7 cellular contexts compared by ENCODE assay signal in genomic region chr1:68600049-68600661, GRCh38.
DNase-seq lines count a peak whose midpoint lies in the region; ATAC-seq and TF ChIP-seq lines count a peak whose summit lies in the region.

No MANE protein-coding gene starts in this region.

- H3K4me3 ChIP-seq in psoas muscle, result no peak overlapping the region

- peak in 1 of 4 donors; percentile 49 for ATAC-seq in psoas muscle
- no peak for ATAC-seq in GM19452 (IDR thresholded peaks at IDR 0.05; ENCODE audit: unreplicated experiment)

- no peak overlapping the region for H3K27ac ChIP-seq in psoas muscle

- H3K9me3 ChIP-seq in psoas muscle, result no peaks in the 10 kb centered on the region

- no peaks in the 10 kb centered on the region for H3K36me3 ChIP-seq in psoas muscle (ENCODE audit: insufficient read depth in 1 of 2, low read depth in 1 of 2)

- peaks cover 0 to 2% (median 0%) of the 10 kb centered on the region in 3 donors for H3K27me3 ChIP-seq in psoas muscle (ENCODE audit: insufficient read depth in 3 of 3, low read length in 2 of 3)

- DNase-seq in NCI-H2029 (lab: John Stamatoyannopoulos, UW) (peak; percentile 1), dermis blood vessel endothelial cell (peak; percentile 16), psoas muscle (no peak), NK-92 (lab: John Stamatoyannopoulos, UW; ENCODE audit: unreplicated experiment) (no peak), HuH-7.5 (ENCODE audit: low spot score) (no peak)

- TF ChIP-seq CTCF in GM12874 (IDR thresholded peaks at IDR 0.05; ENCODE audit: insufficient read depth, low read depth, low read length) (peak; percentile 31; the same call in 1 of the 2 replicates), psoas muscle (IDR thresholded peaks at IDR 0.05) (peak; percentile 34)

- 53 to 55% (median 54%) methylated on average over 5 of the region's 5 CpGs for WGBS in psoas muscle, 3 donors

- intact Hi-C loops in psoas muscle (cut with DNase I), result loop anchor here (10.0 kb wide), 1 partner anchor 1135 kb away; no protein-coding TSS in a partner anchor

- H3K4me1 ChIP-seq in psoas muscle, result no peaks in the 10 kb centered on the region

Comparison
In these comparisons a context has a peak if more than half of its experiments do, and no peak if none do; other contexts are left out.
1. DNase-seq: peak in NCI-H2029 (single experiment) and dermis blood vessel endothelial cell (single experiment); none in psoas muscle (0 of 2), NK-92 (single experiment) and HuH-7.5 (single experiment).